In genomic region chr17:4236456-4236855, GRCh38 we compare ENCODE assay signal across 24 cellular contexts. TPM values are rescaled to one million over a fixed set of nuclear protein-coding genes. Genes with fewer than 3 reads are reported as not detected.
DNase-seq lines count a peak whose midpoint lies in the region; ATAC-seq, FAIRE-seq and TF ChIP-seq lines count a peak whose summit lies in the region.
"Had no signal": no experiment of that assay in that cellular context is flagged by ENCODE, and none has a peak within 500 bp of the region (broad histone marks: within the 10 kb centered on the region; RNA-seq: fewer than 3 reads in every experiment).

No MANE protein-coding gene starts in this region.

- POLR2A ChIA-PET in WTC11 (lab: Charles Lee) = no interaction called here

- H3K9me3 Mint-ChIP-seq in stimulated activated naive CD8-positive, alpha-beta T cell treated with anti-CD3 and anti-CD28 coated beads, Interleukin-15, Interleukin-2, amounts not matched to agents 100 ng/mL and 50 ng/mL, for 24 hours = no peaks in the 10 kb centered on the region
- no peaks in the 10 kb centered on the region for H3K9me3 Mint-ChIP-seq in stimulated activated naive CD8-positive, alpha-beta T cell treated with anti-CD3 and anti-CD28 coated beads, Interleukin-15, amount 100 ng/mL, for 72 hours
- no peaks in the 10 kb centered on the region for H3K9me3 Mint-ChIP-seq in chondrocyte (ENCODE audit: low read depth)
- H3K9me3 Mint-ChIP-seq in WTC11 = no peaks in the 10 kb centered on the region
- H3K9me3 Mint-ChIP-seq: activated CD4-positive, alpha-beta memory T cell treated with anti-CD3 and anti-CD28 coated beads for 36 hours; brain; CD14-positive monocyte; naive B cell; stimulated activated effector memory CD8-positive, alpha-beta T cell treated with anti-CD3 and anti-CD28 coated beads, Interleukin-12 subunit alpha, Interleukin-12 subunit beta, amount 100 ng/mL, for 72 hours had no signal

- no peak overlapping the region for H3K4me3 Mint-ChIP-seq in stimulated activated naive CD8-positive, alpha-beta T cell treated with anti-CD3 and anti-CD28 coated beads, Interleukin-15, Interleukin-2, amounts not matched to agents 100 ng/mL and 50 ng/mL, for 24 hours
- no peak overlapping the region for H3K4me3 Mint-ChIP-seq in stimulated activated naive CD8-positive, alpha-beta T cell treated with anti-CD3 and anti-CD28 coated beads, Interleukin-15, amount 100 ng/mL, for 72 hours
- H3K4me3 Mint-ChIP-seq in chondrocyte (ENCODE audit: unreplicated experiment) (no peak overlapping the region), WTC11 (no peak overlapping the region)
- H3K4me3 Mint-ChIP-seq: activated CD4-positive, alpha-beta memory T cell treated with anti-CD3 and anti-CD28 coated beads for 36 hours; brain; CD14-positive monocyte; naive B cell; stimulated activated effector memory CD8-positive, alpha-beta T cell treated with anti-CD3 and anti-CD28 coated beads, Interleukin-12 subunit alpha, Interleukin-12 subunit beta, amount 100 ng/mL, for 72 hours had no signal

- H3K27me3 ChIP-seq in osteoblast (ENCODE audit: insufficient read depth, low read length) = no peaks in the 10 kb centered on the region
- H3K27me3 ChIP-seq: heart right ventricle had no signal

- H4K20me1 ChIP-seq in osteoblast (ENCODE audit: insufficient read depth, low read length) = no peaks in the 10 kb centered on the region

- no peak overlapping the region for H3K4me3 ChIP-seq in osteoblast (ENCODE audit: insufficient read depth, low read length)
- H3K4me3 ChIP-seq: heart right ventricle, smooth muscle cell had no signal

- TF ChIP-seq CTCF in chondrocyte (IDR thresholded peaks at IDR 0.05) = no peak
- no peak for TF ChIP-seq CTCF in osteoblast (IDR thresholded peaks at IDR 0.05; ENCODE audit: extremely low read depth, low read depth, low read length)
- TF ChIP-seq CTCF in WTC11 (IDR thresholded peaks at IDR 0.05) = no peak

- no peak for ATAC-seq in stimulated activated naive CD8-positive, alpha-beta T cell treated with anti-CD3 and anti-CD28 coated beads, Interleukin-15, amount 100 ng/mL, for 72 hours
- ATAC-seq in WTC11 (no peak), HG02571 (IDR thresholded peaks at IDR 0.05; ENCODE audit: unreplicated experiment) (no peak)
- ATAC-seq: heart right ventricle; stimulated activated effector memory CD8-positive, alpha-beta T cell treated with anti-CD3 and anti-CD28 coated beads, Interleukin-12 subunit alpha, Interleukin-12 subunit beta, amount 100 ng/mL, for 72 hours had no signal

- H3K36me3 Mint-ChIP-seq in stimulated activated naive CD8-positive, alpha-beta T cell treated with anti-CD3 and anti-CD28 coated beads, Interleukin-15, Interleukin-2, amounts not matched to agents 100 ng/mL and 50 ng/mL, for 24 hours (ENCODE audit: low read depth) = peaks cover 51% of the 10 kb centered on the region
- peaks cover 10% of the 10 kb centered on the region for H3K36me3 Mint-ChIP-seq in chondrocyte (ENCODE audit: low read depth)
- peaks cover 33% of the 10 kb centered on the region for H3K36me3 Mint-ChIP-seq in WTC11

- peak overlapping the region; percentile 22 for H3K27ac Mint-ChIP-seq in stimulated activated naive CD8-positive, alpha-beta T cell treated with anti-CD3 and anti-CD28 coated beads, Interleukin-15, Interleukin-2, amounts not matched to agents 100 ng/mL and 50 ng/mL, for 24 hours
- no peak overlapping the region for H3K27ac Mint-ChIP-seq in stimulated activated naive CD8-positive, alpha-beta T cell treated with anti-CD3 and anti-CD28 coated beads, Interleukin-15, amount 100 ng/mL, for 72 hours
- H3K27ac Mint-ChIP-seq in chondrocyte (ENCODE audit: unreplicated experiment) = peak overlapping the region; percentile 83
- H3K27ac Mint-ChIP-seq in WTC11 = no peak overlapping the region
- H3K27ac Mint-ChIP-seq: activated CD4-positive, alpha-beta memory T cell treated with anti-CD3 and anti-CD28 coated beads for 36 hours; CD14-positive monocyte; stimulated activated effector memory CD8-positive, alpha-beta T cell treated with anti-CD3 and anti-CD28 coated beads, Interleukin-12 subunit alpha, Interleukin-12 subunit beta, amount 100 ng/mL, for 72 hours had no signal

- FAIRE-seq in GM12891 (lab: Jason Lieb, UNC) = no peak

- peaks cover 17% of the 10 kb centered on the region for H3K79me2 ChIP-seq in osteoblast (ENCODE audit: insufficient read depth, low read length)

- H3K36me3 ChIP-seq in osteoblast (ENCODE audit: insufficient read depth, low read length) = peaks cover 16% of the 10 kb centered on the region

- CTCF ChIA-PET in WTC11 (lab: Charles Lee) = no interaction called here

- H3K27me3 Mint-ChIP-seq in stimulated activated naive CD8-positive, alpha-beta T cell treated with anti-CD3 and anti-CD28 coated beads, Interleukin-15, Interleukin-2, amounts not matched to agents 100 ng/mL and 50 ng/mL, for 24 hours = no peaks in the 10 kb centered on the region
- no peaks in the 10 kb centered on the region for H3K27me3 Mint-ChIP-seq in stimulated activated naive CD8-positive, alpha-beta T cell treated with anti-CD3 and anti-CD28 coated beads, Interleukin-15, amount 100 ng/mL, for 72 hours
- H3K27me3 Mint-ChIP-seq in chondrocyte (ENCODE audit: low read depth) (no peaks in the 10 kb centered on the region), WTC11 (ENCODE audit: low read depth) (no peaks in the 10 kb centered on the region)
- H3K27me3 Mint-ChIP-seq: activated CD4-positive, alpha-beta memory T cell treated with anti-CD3 and anti-CD28 coated beads for 36 hours; brain; naive B cell had no signal

- H3K4me2 ChIP-seq in osteoblast (ENCODE audit: insufficient read depth, low read length) = no peak overlapping the region
- H3K4me2 ChIP-seq: smooth muscle cell had no signal

- no peak for DNase-seq in stimulated activated naive CD8-positive, alpha-beta T cell treated with anti-CD3 and anti-CD28 coated beads, Interleukin-15, amount 100 ng/mL, for 72 hours
- DNase-seq in chondrocyte (ENCODE audit: low spot score) (no peak), osteoblast (ENCODE audit: insufficient read length, low spot score, missing footprints) (no peak), WTC11 (ENCODE audit: low spot score) (no peak), GM12891 (ENCODE audit: insufficient read length, low spot score) (no peak), NCI-H1436 (lab: John Stamatoyannopoulos, UW) (no peak)
- DNase-seq: activated CD4-positive, alpha-beta memory T cell treated with anti-CD3 and anti-CD28 coated beads for 36 hours; activated effector memory CD4-positive, alpha-beta T cell treated with Interleukin-2 at 50 U/mL for 16 hours; Calu3; HCEC 1CT; heart right ventricle; mesendoderm; naive B cell; NCI-H1092 treated with DMSO at 0.1 percent for 48 hours; NCI-H1930; NCI-H345; NCI-H82; SW 1271 had no signal

- TF ChIP-seq POLR2A in GM12891 (IDR thresholded peaks at IDR 0.05; ENCODE audit: low read depth, low read length) = no peak

- H3K4me1 ChIP-seq in osteoblast (ENCODE audit: insufficient read depth, low read length) = peaks cover 22% of the 10 kb centered on the region

- H3K4me1 Mint-ChIP-seq in stimulated activated naive CD8-positive, alpha-beta T cell treated with anti-CD3 and anti-CD28 coated beads, Interleukin-15, Interleukin-2, amounts not matched to agents 100 ng/mL and 50 ng/mL, for 24 hours (ENCODE audit: low read depth) = peaks cover 17% of the 10 kb centered on the region
- peaks cover 20% of the 10 kb centered on the region for H3K4me1 Mint-ChIP-seq in stimulated activated naive CD8-positive, alpha-beta T cell treated with anti-CD3 and anti-CD28 coated beads, Interleukin-15, amount 100 ng/mL, for 72 hours
- H3K4me1 Mint-ChIP-seq in chondrocyte (ENCODE audit: low read depth) (peaks cover 38% of the 10 kb centered on the region), WTC11 (no peaks in the 10 kb centered on the region)
- H3K4me1 Mint-ChIP-seq: naive B cell had no signal

- H2AFZ ChIP-seq in osteoblast (ENCODE audit: low read length) = no peak overlapping the region

- H3K27ac ChIP-seq in osteoblast (ENCODE audit: low read depth, low read length) = peak overlapping the region; percentile 16

- no peaks in the 10 kb centered on the region for H3K9me3 ChIP-seq in osteoblast (ENCODE audit: low read depth, low read length)
- H3K9me3 ChIP-seq: heart right ventricle had no signal

TF ChIP-seq in WTC11, 78 proteins besides CTCF, POLR2A, EP300 and RAD21 (continues in another document):
- TF ChIP-seq CREM (CRISPR knock-in tag; IDR thresholded peaks at IDR 0.05) = no peak

TF ChIP-seq in GM12891, 5 proteins besides CTCF, POLR2A, EP300 and RAD21:
- TF ChIP-seq POU2F2 (IDR thresholded peaks at IDR 0.05; ENCODE audit: low read depth, low read length) (no peak), TAF1 (IDR thresholded peaks at IDR 0.05; ENCODE audit: low read depth, low read length) (no peak), POLR2AphosphoS5 (IDR thresholded peaks at IDR 0.05; ENCODE audit: low read depth, low read length) (no peak), PAX5 (IDR thresholded peaks at IDR 0.05; ENCODE audit: insufficient read depth, low read length, severe bottlenecking) (no peak), SPI1 (IDR thresholded peaks at IDR 0.05; ENCODE audit: low read depth, low read length) (no peak)

RNA-seq across cellular contexts. Expression of gene ANKFY1, which starts 27.3 kb away (rescaled TPM):
- total RNA-seq in chondrocyte (44.7 to 50.1 TPM (median 45.7 TPM) in 3 replicates), osteoblast (44.2 and 44.9 TPM in 2 replicates), WTC11 (2021) (44.8 to 46.8 TPM (median 45.3 TPM) in 3 replicates)
- 9.6 TPM for polyA plus RNA-seq in GM12891 (2012; ENCODE audit: low read depth, missing spikeins)

Comparison
In these comparisons a context has a peak if more than half of its experiments do, and no peak if none do; other contexts are left out.
1. H3K27ac Mint-ChIP-seq: peak in stimulated activated naive CD8-positive, alpha-beta T cell treated with anti-CD3 and anti-CD28 coated beads, Interleukin-15, Interleukin-2, amounts not matched to agents 100 ng/mL and 50 ng/mL, for 24 hours (single experiment) and chondrocyte (single experiment); none in stimulated activated naive CD8-positive, alpha-beta T cell treated with anti-CD3 and anti-CD28 coated beads, Interleukin-15, amount 100 ng/mL, for 72 hours (0 of 2) and WTC11 (single experiment).